In genomic region chr2:112957511-112957910, GRCh38 we compare ENCODE assay signal across 34 cellular contexts. TPM values are rescaled to one million over a fixed set of nuclear protein-coding genes. Genes with fewer than 3 reads are reported as not detected.
"Had no signal": no experiment of that assay in that cellular context is flagged by ENCODE, and none has a peak within 500 bp of the region (broad histone marks: within the 10 kb centered on the region; RNA-seq: fewer than 3 reads in every experiment).

No MANE protein-coding gene starts in this region.

- ATAC-seq: activated T-cell treated with anti-CD3 and anti-CD28 coated beads, Interleukin-2, amount 50 U/mL, for 72 hours; effector memory CD8-positive, alpha-beta T cell; heart left ventricle; left lobe of liver; lower lobe of right lung; stimulated activated memory B cell treated with anti-CD40 and anti-IgM and Interleukin-4, amounts not matched to agents 10 μg/mL and 1 μg/mL and 100 μg/mL, for 72 hours; stimulated activated naive CD8-positive, alpha-beta T cell treated with anti-CD3 and anti-CD28 coated beads, Interleukin-15, amount 100 ng/mL, for 72 hours had no signal

- H3K27me3 ChIP-seq: sigmoid colon, vagina had no signal

- H3K4me1 ChIP-seq: heart left ventricle, lower lobe of right lung, sigmoid colon, vagina had no signal

- H3K36me3 ChIP-seq: heart left ventricle, lower lobe of right lung, sigmoid colon, vagina had no signal

- H3K27ac ChIP-seq: heart left ventricle, lower lobe of right lung, sigmoid colon, vagina, VCaP had no signal

- H3K9me3 ChIP-seq: heart left ventricle, lower lobe of right lung, sigmoid colon, vagina had no signal

- DNase-seq: activated CD4-positive, alpha-beta T cell treated with anti-CD3 and anti-CD28 coated beads for 4 hours; activated CD4-positive, alpha-beta T cell treated with anti-CD3 and anti-CD28 coated beads, Interleukin-2, amount 50 U/mL, for 4 hours; activated naive CD4-positive, alpha-beta T cell treated with Interleukin-2 at 50 U/mL for 16 hours; activated T-cell treated with anti-CD3 and anti-CD28 coated beads for 4 hours; activated T-cell treated with anti-CD3 and anti-CD28 coated beads, Interleukin-2, amount 50 U/mL, for 72 hours; anterior cingulate cortex; cortex of kidney; effector memory CD8-positive, alpha-beta T cell; erythroblast; heart left ventricle; hypothalamus; immature natural killer cell; kidney; lower lobe of right lung; retina; sigmoid colon; small intestine; stimulated activated CD4-positive, alpha-beta T cell treated with anti-CD3 and anti-CD28 coated beads, Interleukin-4, amount 100 ng/mL, for 24 hours; stimulated activated CD8-positive, alpha-beta memory T cell treated with anti-CD3 and anti-CD28 coated beads, Interleukin-4, amount 100 ng/mL, for 48 hours; stimulated activated naive CD8-positive, alpha-beta T cell treated with anti-CD3 and anti-CD28 coated beads, Interleukin-15, amount 100 ng/mL, for 72 hours; substantia nigra had no signal

- H3K4me3 ChIP-seq: heart left ventricle, lower lobe of right lung, sigmoid colon, vagina had no signal

RNA-seq across cellular contexts. Expression of gene IL36G, which starts 20.3 kb away (rescaled TPM):
- total RNA-seq: activated T-cell treated with anti-CD3 and anti-CD28 coated beads, Interleukin-2, amount 50 U/mL, for 72 hours; cardiac septum; chondrocyte; fibroblast of villous mesenchyme; heart left ventricle; kidney; lower lobe of right lung; mesenteric fat pad; mucosa of gallbladder; osteoblast; posterior vena cava; sigmoid colon; T-helper 1 cell treated with Interleukin-12 subunit alpha and Interleukin-12 subunit beta and Interleukin-4 antibody, amounts not matched to agents 30 ng/mL and 1 ng/mL, for 36 hours; vagina had no signal
- polyA plus RNA-seq: adipose tissue, heart left ventricle, immature natural killer cell, small intestine had no signal

RNA-seq across cellular contexts. Expression of gene IL37, which starts 46.5 kb away (rescaled TPM):
- total RNA-seq: activated T-cell treated with anti-CD3 and anti-CD28 coated beads, Interleukin-2, amount 50 U/mL, for 72 hours; cardiac septum; chondrocyte; fibroblast of villous mesenchyme; heart left ventricle; kidney; left lobe of liver; lower lobe of right lung; mesenteric fat pad; osteoblast; posterior vena cava; sigmoid colon; vagina had no signal
- polyA plus RNA-seq: adipose tissue, heart left ventricle, immature natural killer cell, small intestine had no signal

RNA-seq across cellular contexts. Expression of gene IL36A, which starts 47.7 kb away (rescaled TPM):
- total RNA-seq: cardiac septum, chondrocyte, fibroblast of villous mesenchyme, heart left ventricle, kidney, left lobe of liver, lower lobe of right lung, mesenteric fat pad, mucosa of gallbladder, osteoblast, posterior vena cava, sigmoid colon had no signal
- polyA plus RNA-seq: heart left ventricle, immature natural killer cell, sigmoid colon had no signal
